ENCODE assay signal across 11 cellular contexts in genomic region chr1:228163004-228163753, GRCh38. TPM values are rescaled to one million over a fixed set of nuclear protein-coding genes. Genes with fewer than 3 reads are reported as not detected.
A peak's percentile ranks its signal among the peaks of the same experiment; 100 is the strongest.
DNase-seq lines count a peak whose midpoint lies in the region; ATAC-seq, FAIRE-seq and TF ChIP-seq lines count a peak whose summit lies in the region.
"Had no signal": no experiment of that assay in that cellular context is flagged by ENCODE, and none has a peak within 500 bp of the region (broad histone marks: within the 10 kb centered on the region; RNA-seq: fewer than 3 reads in every experiment).

No MANE protein-coding gene starts in this region.

- peak overlapping the region; percentile 29 for H3K18ac ChIP-seq in H9 (ENCODE audit: insufficient read length, low read depth, low read length)

- H3K4me2 ChIP-seq in H9 (ENCODE audit: insufficient read depth, insufficient read length, low read length) = no peak overlapping the region

- no peaks in the 10 kb centered on the region for H3K79me1 ChIP-seq in H9 (ENCODE audit: insufficient read depth, low read depth, low read length, poor library complexity, severe bottlenecking)

- no peak overlapping the region for H4K91ac ChIP-seq in H9 (ENCODE audit: insufficient read length, low read depth, low read length)

- no peak overlapping the region for H3K56ac ChIP-seq in H9 (ENCODE audit: insufficient read length, low read depth, low read length)

- no peaks in the 10 kb centered on the region for H3K36me3 ChIP-seq in kidney (ENCODE audit: control insufficient read depth in 1 of 2, insufficient read depth in 2 of 2, low read length in 2 of 2)
- no peaks in the 10 kb centered on the region for H3K36me3 ChIP-seq in skeletal muscle tissue (ENCODE audit: control insufficient read depth in 3 of 3, insufficient read depth in 3 of 3, low read length in 3 of 3)

- BruUV-seq in MCF 10A (replicated peaks; lab: Mats Ljungman, UMichigan) = TSS peak; percentile 19

- H3K36me3 Mint-ChIP-seq in H9 (ENCODE audit: insufficient read depth in 1 of 3, low read depth in 3 of 3) (peaks cover 0 to 3% (median 2%) of the 10 kb centered on the region in 3 experiments; a peak in 2 of 7 replicates), MCF 10A (ENCODE audit: insufficient read depth, unreplicated experiment) (peaks cover 13% of the 10 kb centered on the region)

- no peak overlapping the region for H2BK20ac ChIP-seq in H9 (ENCODE audit: low read depth, low read length, poor library complexity, severe bottlenecking)

- no peak overlapping the region for H2AK5ac ChIP-seq in H9 (ENCODE audit: insufficient read length, low read length)

- H3K4me1 Mint-ChIP-seq in H9 (peaks cover 15 to 30% of the 10 kb centered on the region in 2 experiments), MCF 10A (ENCODE audit: insufficient read depth, unreplicated experiment) (peaks cover 46% of the 10 kb centered on the region)

- no peak overlapping the region for H3K4ac ChIP-seq in H9 (ENCODE audit: low read depth, low read length)

- H2AFZ ChIP-seq in H9 (ENCODE audit: low read length) = no peak overlapping the region

- H3K14ac ChIP-seq in H9 (ENCODE audit: insufficient read depth, low read length) = no peak overlapping the region

- DNase-seq in H9 (no peak), MCF 10A (ENCODE audit: unreplicated experiment) (peak; percentile 82), kidney (peak; percentile 89), Kasumi-1 (lab: John Stamatoyannopoulos, UW) (no peak), posterior cingulate gyrus (no peak), NOMO-1 treated with dmso at 0.1 percent for 144 hours (lab: John Stamatoyannopoulos, UW; ENCODE audit: unreplicated experiment) (no peak)
- DNase-seq: amniotic stem cell, NCI-H1930 had no signal

- H2BK120ac ChIP-seq in H9 (ENCODE audit: low read depth, low read length, poor library complexity, severe bottlenecking) = no peak overlapping the region

- H3K27me3 ChIP-seq in H9 (ENCODE audit: insufficient read depth, low read length) (no peaks in the 10 kb centered on the region), skeletal muscle tissue (ENCODE audit: control insufficient read depth in 3 of 3, insufficient read depth in 3 of 3, low read length in 3 of 3) (peaks cover 14 to 30% (median 15%) of the 10 kb centered on the region in 3 donors)

- no peak overlapping the region for H2BK12ac ChIP-seq in H9 (ENCODE audit: insufficient read length, low read depth, low read length)

- H3K4me3 ChIP-seq in kidney (ENCODE audit: low read length in 2 of 2) = no peak overlapping the region
- H3K4me3 ChIP-seq in skeletal muscle tissue (ENCODE audit: low read length in 3 of 3) = no peak overlapping the region

- H3K23me2 ChIP-seq in H9 (ENCODE audit: insufficient read length, low read depth, low read length, poor library complexity, severe bottlenecking) = peaks cover 2% of the 10 kb centered on the region

- CTCF ChIA-PET in MCF 10A (lab: Yijun Ruan, JAX) = interaction anchor here (0.6 to 7.1 kb wide), 11 partner anchors 9 to 1093 kb away, joined by 3 to 72 read pairs (median 4); partner anchors contain the start of genes GJC2 and GUK1

- H3K9me3 ChIP-seq in H9 (ENCODE audit: control insufficient read depth, low read depth, low read length) (no peaks in the 10 kb centered on the region), kidney (ENCODE audit: control insufficient read depth in 1 of 2, low read length in 2 of 2) (no peaks in the 10 kb centered on the region), skeletal muscle tissue (ENCODE audit: control insufficient read depth in 3 of 3, low read length in 3 of 3) (no peaks in the 10 kb centered on the region)

- H3K27ac ChIP-seq in H9 (ENCODE audit: insufficient read length, low read depth, low read length) = no peak overlapping the region
- peak overlapping the region; percentile 51 to 73 for H3K27ac ChIP-seq in kidney (ENCODE audit: low read depth in 2 of 2, low read length in 2 of 2)
- peak overlapping the region; percentile 54 for H3K27ac ChIP-seq in skeletal muscle tissue (ENCODE audit: low read depth, low read length)

- no peaks in the 10 kb centered on the region for H4K20me1 ChIP-seq in H9 (ENCODE audit: control insufficient read depth, insufficient read depth, insufficient read length)

- H3K4me1 ChIP-seq in H9 (ENCODE audit: insufficient read depth, low read length) (no peaks in the 10 kb centered on the region; the same call in 1 of the 2 replicates), kidney (ENCODE audit: control insufficient read depth in 1 of 2, insufficient read depth in 1 of 2, low read depth in 1 of 2, low read length in 2 of 2) (peaks cover 6 to 13% of the 10 kb centered on the region in 2 donors), skeletal muscle tissue (ENCODE audit: control insufficient read depth in 3 of 3, insufficient read depth in 3 of 3, low read length in 3 of 3) (peaks cover 40 to 52% (median 52%) of the 10 kb centered on the region in 3 donors)

- no peak overlapping the region for H2BK15ac ChIP-seq in H9 (ENCODE audit: low read depth, low read length)

- intact Hi-C loops in MCF 10A (cut with micrococcal nuclease) = loop anchor here (1.0 kb wide), 1 partner anchor 14 kb away; the partner anchor contains the start of gene GJC2
- intact Hi-C loops in kidney (cut with DNase I) = no loop called here
- intact Hi-C loops in posterior cingulate gyrus (cut with DNase I) = loop anchor here (10.0 kb wide), 1 partner anchor 212 kb away; no protein-coding TSS in a partner anchor

- H3K79me2 ChIP-seq in H9 (ENCODE audit: insufficient read depth, low read length) = no peaks in the 10 kb centered on the region

- TF ChIP-seq CTCF in H9 (conservative IDR thresholded peaks at IDR 0.05) = no peak
- no peak for TF ChIP-seq CTCF in MCF 10A (IDR thresholded peaks at IDR 0.05; ENCODE audit: unreplicated experiment)
- no peak for TF ChIP-seq CTCF in kidney (IDR thresholded peaks at IDR 0.05; ENCODE audit: borderline replicate concordance, extremely low read depth, insufficient read depth)

- H4K8ac ChIP-seq in H9 (replicated peaks; ENCODE audit: insufficient read length, low read depth, low read length) = no peak overlapping the region

- ATAC-seq in GM21528 (IDR thresholded peaks at IDR 0.05; ENCODE audit: low FRiP score, unreplicated experiment) = no peak

- no peak overlapping the region for H4K5ac ChIP-seq in H9 (ENCODE audit: insufficient read length, low read depth, low read length)

- no peak overlapping the region for H2BK5ac ChIP-seq in H9 (ENCODE audit: insufficient read length, low read length)

- H3K9me3 Mint-ChIP-seq in H9 = peaks cover 0 to 2% of the 10 kb centered on the region in 2 experiments; a peak in 1 of 5 replicates
- no peaks in the 10 kb centered on the region for H3K9me3 Mint-ChIP-seq in MCF 10A (ENCODE audit: unreplicated experiment)
- H3K9me3 Mint-ChIP-seq: T-helper 1 cell treated with Interleukin-12 subunit alpha and Interleukin-12 subunit beta and Interleukin-4 antibody, amounts not matched to agents 30 μg/mL and 1 μg/mL, for 36 hours had no signal

- no peak for FAIRE-seq in kidney (lab: Jason Lieb, UNC)

- H3K4me3 Mint-ChIP-seq in H9 (no peak overlapping the region), MCF 10A (ENCODE audit: unreplicated experiment) (peak overlapping the region; percentile 70)

- POLR2A ChIA-PET in MCF 10A (lab: Yijun Ruan, JAX) = interaction anchor here (0.9 to 10.8 kb wide), 10 partner anchors 11 to 358 kb away, joined by 3 to 318 read pairs (median 14); partner anchors contain the start of genes ARF1, GJC2 and GUK1

- no peak overlapping the region for H3K23ac ChIP-seq in H9 (ENCODE audit: insufficient read length, low read depth, low read length)

- no CpG with 5 or more reads among the region's 30 CpGs for WGBS in H9 (ENCODE audit: extremely low coverage, insufficient read length, low lambda C conversion rate)

- H3T11ph ChIP-seq in H9 (ENCODE audit: low read length) = no peak overlapping the region

- H3K27me3 Mint-ChIP-seq in H9 (ENCODE audit: low read depth) = peaks cover 11% of the 10 kb centered on the region
- no peaks in the 10 kb centered on the region for H3K27me3 Mint-ChIP-seq in MCF 10A (ENCODE audit: insufficient read depth, unreplicated experiment)

- no peak overlapping the region for H3K9ac ChIP-seq in H9 (ENCODE audit: extremely low read depth, insufficient read length, low read length)
- H3K9ac ChIP-seq in kidney (ENCODE audit: low read length in 2 of 2) = no peak overlapping the region
- H3K9ac ChIP-seq in skeletal muscle tissue (ENCODE audit: low read depth in 1 of 3, low read length in 3 of 3) = peak overlapping the region; percentile 38 to 62 (median 43)

- H3K27ac Mint-ChIP-seq in H9 = no peak overlapping the region
- H3K27ac Mint-ChIP-seq in MCF 10A (ENCODE audit: low read depth, unreplicated experiment) = peak overlapping the region; percentile 86

RNA-seq across cellular contexts. Expression of gene IBA57, which starts 2.4 kb away (rescaled TPM):
- total RNA-seq in H9 (2021) (11.8 and 12.6 TPM in 2 replicates), MCF 10A (2022) (12.0 and 16.5 TPM in 2 replicates), kidney (13.0 TPM), skeletal muscle tissue (3.1 TPM)
- 4.7 TPM for polyA plus RNA-seq in kidney (ENCODE audit: insufficient read depth, low read depth, low replicate concordance)

RNA-seq across cellular contexts. Expression of gene GJC2, which starts 13.4 kb away (rescaled TPM):
- total RNA-seq in H9 (2021) (1.4 and 1.6 TPM in 2 replicates), MCF 10A (2022) (9.0 and 18.5 TPM in 2 replicates), kidney (6.0 TPM), skeletal muscle tissue (1.6 TPM)
- polyA plus RNA-seq in kidney (ENCODE audit: insufficient read depth, low read depth, low replicate concordance) = 0.73 TPM

RNA-seq across cellular contexts. Expression of gene GUK1, which starts 23.1 kb away (rescaled TPM):
- total RNA-seq in H9 (2021) (88.2 and 94.3 TPM in 2 replicates), MCF 10A (2022) (495 and 510 TPM in 2 replicates), kidney (221 TPM), skeletal muscle tissue (165 TPM)
- 410 TPM for polyA plus RNA-seq in kidney (ENCODE audit: insufficient read depth, low read depth, low replicate concordance)

RNA-seq across cellular contexts. Expression of gene OBSCN, which starts 44.7 kb away (rescaled TPM):
- total RNA-seq in H9 (2021) (30.8 and 33.3 TPM in 2 replicates), MCF 10A (2022) (22.6 and 29.6 TPM in 2 replicates), kidney (30.0 TPM), skeletal muscle tissue (460 TPM)
- polyA plus RNA-seq in kidney (ENCODE audit: insufficient read depth, low read depth, low replicate concordance) = 14.5 TPM

RNA-seq across cellular contexts. Expression of gene MRPL55, which starts 54.1 kb away (rescaled TPM):
- 56.9 and 62.3 TPM in 2 replicates for total RNA-seq in H9 (2021)
- 85.4 and 111 TPM in 2 replicates for total RNA-seq in MCF 10A (2022)
- total RNA-seq in kidney = 37.8 TPM
- 141 TPM for polyA plus RNA-seq in kidney (ENCODE audit: insufficient read depth, low read depth, low replicate concordance)
- total RNA-seq in skeletal muscle tissue = 38.1 TPM

Comparison
In these comparisons a context has a peak if more than half of its experiments do, and no peak if none do; other contexts are left out.
1. DNase-seq: peak in MCF 10A (single experiment) and kidney (single experiment); none in H9 (single experiment), Kasumi-1 (0 of 2), posterior cingulate gyrus (0 of 10) and NOMO-1 treated with dmso at 0.1 percent for 144 hours (single experiment).
2. H3K9ac ChIP-seq: peak in skeletal muscle tissue (3 of 3); none in H9 (single experiment) and kidney (0 of 2).